In genomic region chr11:117478926-117479325, GRCh38 we compare ENCODE assay signal across 18 cellular contexts.
DNase-seq lines count a peak whose midpoint lies in the region; ATAC-seq and TF ChIP-seq lines count a peak whose summit lies in the region.
"Had no signal": no experiment of that assay in that cellular context is flagged by ENCODE, and none has a peak within 500 bp of the region (broad histone marks: within the 10 kb centered on the region; RNA-seq: fewer than 3 reads in every experiment).

No MANE protein-coding gene starts in this region.

- H3K79me2 ChIP-seq in OCI-LY3 (ENCODE audit: low read length): no peaks in the 10 kb centered on the region

- 97% methylated on average over 7 of the region's 7 CpGs for WGBS in prostate gland
- WGBS in right cardiac atrium: 94% methylated on average over 7 of the region's 7 CpGs

- in situ Hi-C loops in G401 (cut with HindIII; ENCODE audit: low sequenced_read_pairs): no loop called here

- H3K4me1 ChIP-seq in OCI-LY3 (ENCODE audit: low read length): peaks cover 66% of the 10 kb centered on the region
- no peaks in the 10 kb centered on the region for H3K4me1 ChIP-seq in Peyer's patch
- no peaks in the 10 kb centered on the region for H3K4me1 ChIP-seq in prostate gland (replicated peaks)
- no peaks in the 10 kb centered on the region for H3K4me1 ChIP-seq in right cardiac atrium (ENCODE audit: control insufficient read depth, insufficient read depth, low read length)

- H3K27ac ChIP-seq in OCI-LY3 (ENCODE audit: low read length): peak overlapping the region; percentile 8; the same call in 1 of the 2 replicates
- no peak overlapping the region for H3K27ac ChIP-seq in Peyer's patch
- no peak overlapping the region for H3K27ac ChIP-seq in prostate gland
- H3K27ac ChIP-seq in right cardiac atrium (ENCODE audit: low read length): no peak overlapping the region
- H3K27ac ChIP-seq: 22Rv1 had no signal

- no peak overlapping the region for H2AFZ ChIP-seq in OCI-LY3 (ENCODE audit: low read depth, low read length)

- H3K36me3 ChIP-seq in OCI-LY3 (replicated peaks; ENCODE audit: low read depth, low read length): no peaks in the 10 kb centered on the region
- H3K36me3 ChIP-seq in Peyer's patch: no peaks in the 10 kb centered on the region
- no peaks in the 10 kb centered on the region for H3K36me3 ChIP-seq in prostate gland

- ATAC-seq in right cardiac atrium: no peak

- intact Hi-C loops in prostate gland (cut with DNase I) (no loop called here), right cardiac atrium (cut with DNase I) (no loop called here)

- H3K9me3 ChIP-seq in OCI-LY3 (ENCODE audit: insufficient read depth, low read length) (no peaks in the 10 kb centered on the region), Peyer's patch (no peaks in the 10 kb centered on the region), prostate gland (no peaks in the 10 kb centered on the region), right cardiac atrium (ENCODE audit: control insufficient read depth, low read length) (no peaks in the 10 kb centered on the region)
- H3K9me3 ChIP-seq: SK-N-SH had no signal

- no peak for TF ChIP-seq POLR2A in Peyer's patch (IDR thresholded peaks at IDR 0.05)
- no peak for TF ChIP-seq POLR2A in prostate gland (IDR thresholded peaks at IDR 0.05)

- DNase-seq in DMS 273 (lab: John Stamatoyannopoulos, UW; ENCODE audit: unreplicated experiment): peak; percentile 14
- DNase-seq in DMS 273 treated with DMSO at 0.1 percent for 48 hours (lab: John Stamatoyannopoulos, UW): no peak
- DNase-seq in G401 (ENCODE audit: low spot score): peak; percentile 10
- peak; percentile 15 for DNase-seq in cerebellar cortex (ENCODE audit: low spot score)
- DNase-seq in Peyer's patch: no peak
- no peak for DNase-seq in prostate gland (ENCODE audit: low spot score)
- no peak for DNase-seq in right cardiac atrium
- DNase-seq: EL, GOT3, KBM-7, NCI-H187 treated with DMSO at 0.1 percent for 48 hours, NCI-H2227 treated with DMSO at 0.1 percent for 48 hours, NCI-H524 treated with DMSO at 0.1 percent for 48 hours, SHP77, SK-N-SH, T-helper 1 cell had no signal

- H3K4me2 ChIP-seq in OCI-LY3 (ENCODE audit: low read length): peak overlapping the region; percentile 26; the same call in 1 of the 2 replicates
- H3K4me2 ChIP-seq: SK-N-SH had no signal

- no peak overlapping the region for H3K9ac ChIP-seq in OCI-LY3 (ENCODE audit: low read length)
- H3K9ac ChIP-seq: SK-N-SH had no signal

- H3K27me3 ChIP-seq in OCI-LY3 (ENCODE audit: low read depth, low read length): no peaks in the 10 kb centered on the region
- H3K27me3 ChIP-seq in Peyer's patch: no peaks in the 10 kb centered on the region
- H3K27me3 ChIP-seq in prostate gland (replicated peaks; ENCODE audit: insufficient read depth): peaks cover 2% of the 10 kb centered on the region
- no peaks in the 10 kb centered on the region for H3K27me3 ChIP-seq in right cardiac atrium (ENCODE audit: control insufficient read depth, insufficient read depth)

- H4K20me1 ChIP-seq in OCI-LY3 (ENCODE audit: insufficient read depth, low read length): no peaks in the 10 kb centered on the region

- TF ChIP-seq CTCF in OCI-LY3 (IDR thresholded peaks at IDR 0.05; ENCODE audit: low read depth, low read length) (no peak), Peyer's patch (IDR thresholded peaks at IDR 0.05) (no peak), prostate gland (IDR thresholded peaks at IDR 0.05) (no peak)

- H3K4me3 ChIP-seq in OCI-LY3 (ENCODE audit: low read length) (no peak overlapping the region), Peyer's patch (no peak overlapping the region), prostate gland (no peak overlapping the region), right cardiac atrium (ENCODE audit: low read length) (no peak overlapping the region)

Comparison
In these comparisons a context has a peak if more than half of its experiments do, and no peak if none do; other contexts are left out.
1. DNase-seq: peak in DMS 273 (single experiment), G401 (single experiment) and cerebellar cortex (single experiment); none in DMS 273 treated with DMSO at 0.1 percent for 48 hours (single experiment), Peyer's patch (0 of 3), prostate gland (single experiment) and right cardiac atrium (0 of 3).